Comparison of ENCODE assay signal across 8 cellular contexts in the genomic region with DNA sequence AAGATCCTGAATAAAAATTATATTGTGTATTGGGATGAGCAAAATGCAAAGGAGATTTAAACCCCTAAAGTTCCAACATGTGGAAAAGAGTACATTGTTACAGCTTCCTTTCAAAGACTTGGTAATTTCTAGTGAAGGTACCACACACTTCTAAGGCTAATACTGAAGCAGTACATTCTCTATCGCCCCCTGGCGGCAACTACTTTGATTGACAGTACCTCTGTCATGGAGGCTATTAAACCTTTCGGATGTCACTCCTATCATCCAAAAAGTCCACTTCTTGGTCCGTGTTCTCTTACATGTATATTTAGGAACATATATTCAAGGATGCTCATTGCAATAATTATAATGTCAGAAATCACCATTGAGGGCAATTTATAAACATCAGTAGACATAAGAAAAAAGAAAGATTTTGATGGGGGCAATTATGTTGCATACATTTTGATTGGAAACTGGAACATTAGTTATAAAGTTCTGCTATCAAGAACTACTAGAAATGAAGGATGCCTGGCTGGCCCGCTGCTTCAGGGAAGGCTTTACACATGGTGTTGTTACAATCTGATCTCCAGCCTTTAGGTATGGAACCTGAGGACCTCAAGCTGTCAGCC.
DNase-seq lines count a peak whose midpoint lies in the region; TF ChIP-seq lines count a peak whose summit lies in the region.

No MANE protein-coding gene starts in this region.

- peak; percentile 32 for DNase-seq in GM10248 (ENCODE audit: extremely low spot score)
- peak; percentile 21 for DNase-seq in H7
- DNase-seq in LoVo (ENCODE audit: low spot score): peak; percentile 61
- peak; percentile 78 for DNase-seq in SK-MEL-5 (ENCODE audit: low read depth, low spot score)
- DNase-seq in activated naive CD4-positive, alpha-beta T cell treated with Interleukin-2 at 50 U/mL for 16 hours: peak; percentile 63
- DNase-seq in glutamatergic neuron: peak; percentile 89
- DNase-seq in prostate gland (ENCODE audit: low spot score): peak; percentile 58
- no peak for DNase-seq in NCI-H226

- peak; percentile 81 for TF ChIP-seq CTCF in GM10248 (IDR thresholded peaks at IDR 0.05; ENCODE audit: control extremely low read depth, extremely low read depth, low read depth, missing control alignments)
- peak; percentile 94 for TF ChIP-seq CTCF in glutamatergic neuron (IDR thresholded peaks at IDR 0.05; ENCODE audit: partially characterized antibody, unreplicated experiment)
- TF ChIP-seq CTCF in prostate gland (IDR thresholded peaks at IDR 0.05): peak; percentile 61 to 82 (median 68)

- no peaks in the 10 kb centered on the region for H3K9me3 ChIP-seq in prostate gland

- H3K4me3 ChIP-seq in H7 (ENCODE audit: insufficient read depth, low read depth, low read length) (no peak overlapping the region), prostate gland (no peak overlapping the region)

- no peaks in the 10 kb centered on the region for H3K9me3 Mint-ChIP-seq in glutamatergic neuron (ENCODE audit: unreplicated experiment)

- in situ Hi-C loops in SK-MEL-5 (cut with HindIII; ENCODE audit: low pct_unique_long_range_greater_than_20kb, low sequenced_read_pairs): no loop called here

- POLR2A ChIA-PET in GM10248 (lab: Yijun Ruan, JAX): no interaction called here

- no peak overlapping the region for H3K27ac ChIP-seq in prostate gland

- H3K27me3 Mint-ChIP-seq in glutamatergic neuron (ENCODE audit: unreplicated experiment): no peaks in the 10 kb centered on the region

- TF ChIP-seq POLR2A in prostate gland (IDR thresholded peaks at IDR 0.05): no peak

- 24% methylated on average over 5 of the region's 5 CpGs for WGBS in prostate gland

- no peaks in the 10 kb centered on the region for H3K4me1 Mint-ChIP-seq in glutamatergic neuron (ENCODE audit: low read depth, unreplicated experiment)

- H3K4me3 Mint-ChIP-seq in glutamatergic neuron (ENCODE audit: unreplicated experiment): no peak overlapping the region

- no peaks in the 10 kb centered on the region for H3K36me3 Mint-ChIP-seq in glutamatergic neuron (ENCODE audit: unreplicated experiment)

- intact Hi-C loops in prostate gland (cut with DNase I): loop anchor here (5.0 kb wide), 1 partner anchor 71 kb away; no protein-coding TSS in a partner anchor

- CTCF ChIA-PET in GM10248 (lab: Yijun Ruan, JAX): interaction anchor here (0.6 to 2.1 kb wide), 22 partner anchors 8 to 580 kb away, joined by 3 to 12 read pairs (median 3); no protein-coding TSS in a partner anchor

- H3K4me1 ChIP-seq in prostate gland (replicated peaks): no peaks in the 10 kb centered on the region

- H3K27me3 ChIP-seq in H7 (ENCODE audit: control insufficient read depth, insufficient read depth, low read length) (no peaks in the 10 kb centered on the region), prostate gland (replicated peaks; ENCODE audit: insufficient read depth) (no peaks in the 10 kb centered on the region)

- H3K27ac Mint-ChIP-seq in glutamatergic neuron (ENCODE audit: unreplicated experiment): no peak overlapping the region

- H3K36me3 ChIP-seq in H7 (replicated peaks; ENCODE audit: control insufficient read depth, insufficient read depth, low read length) (no peaks in the 10 kb centered on the region), prostate gland (no peaks in the 10 kb centered on the region)
